In the genomic region with DNA sequence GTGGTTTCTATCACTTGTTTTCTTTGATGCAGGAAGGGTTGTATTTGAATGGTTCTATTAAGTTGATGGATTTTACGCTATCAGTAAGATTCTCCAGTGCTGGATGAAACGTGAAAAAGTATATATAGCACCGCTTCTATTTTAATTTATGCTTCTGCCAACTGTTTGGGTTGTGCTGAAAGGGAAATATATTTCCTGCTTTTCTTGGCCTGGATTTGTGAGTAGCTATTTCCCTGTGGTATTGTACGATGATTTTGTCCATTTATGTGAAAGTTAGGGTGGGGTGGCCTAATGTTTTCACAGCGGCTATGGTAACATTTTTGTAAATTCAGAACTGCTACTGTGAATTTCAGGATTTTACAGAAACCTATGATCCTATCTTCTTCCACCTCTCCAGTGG, we compare ENCODE assay signal across 2 cellular contexts.
TF ChIP-seq lines count a peak whose summit lies in the region.

No MANE protein-coding gene starts in this region.

TF ChIP-seq in liver, 16 proteins besides CTCF, POLR2A, EP300 and RAD21:
- no peak for TF ChIP-seq FOXA2 (IDR thresholded peaks at IDR 0.05)
- TF ChIP-seq HNF4A (conservative IDR thresholded peaks at IDR 0.05): no peak
- no peak for TF ChIP-seq GABPA (IDR thresholded peaks at IDR 0.05 in 1 of 2, conservative IDR thresholded peaks at IDR 0.05 in 1 of 2)
- TF ChIP-seq SP1 (IDR thresholded peaks at IDR 0.05): no peak
- TF ChIP-seq, protein P1, sequence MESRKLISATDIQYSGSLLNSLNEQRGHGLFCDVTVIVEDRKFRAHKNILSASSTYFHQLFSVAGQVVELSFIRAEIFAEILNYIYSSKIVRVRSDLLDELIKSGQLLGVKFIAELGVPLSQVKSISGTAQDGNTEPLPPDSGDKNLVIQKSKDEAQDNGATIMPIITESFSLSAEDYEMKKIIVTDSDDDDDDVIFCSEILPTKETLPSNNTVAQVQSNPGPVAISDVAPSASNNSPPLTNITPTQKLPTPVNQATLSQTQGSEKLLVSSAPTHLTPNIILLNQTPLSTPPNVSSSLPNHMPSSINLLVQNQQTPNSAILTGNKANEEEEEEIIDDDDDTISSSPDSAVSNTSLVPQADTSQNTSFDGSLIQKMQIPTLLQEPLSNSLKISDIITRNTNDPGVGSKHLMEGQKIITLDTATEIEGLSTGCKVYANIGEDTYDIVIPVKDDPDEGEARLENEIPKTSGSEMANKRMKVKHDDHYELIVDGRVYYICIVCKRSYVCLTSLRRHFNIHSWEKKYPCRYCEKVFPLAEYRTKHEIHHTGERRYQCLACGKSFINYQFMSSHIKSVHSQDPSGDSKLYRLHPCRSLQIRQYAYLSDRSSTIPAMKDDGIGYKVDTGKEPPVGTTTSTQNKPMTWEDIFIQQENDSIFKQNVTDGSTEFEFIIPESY (IDR thresholded peaks at IDR 0.05): no peak
- no peak for TF ChIP-seq ATF3 (IDR thresholded peaks at IDR 0.05)
- TF ChIP-seq JUND (IDR thresholded peaks at IDR 0.05): no peak
- no peak for TF ChIP-seq REST (IDR thresholded peaks at IDR 0.05)
- no peak for TF ChIP-seq TAF1 (conservative IDR thresholded peaks at IDR 0.05)

TF ChIP-seq in HepG2, 621 proteins besides CTCF, POLR2A, EP300 and RAD21:
- TF ChIP-seq KDM4B (CRISPR knock-in tag; IDR thresholded peaks at IDR 0.05) (no peak), FOXC1 (CRISPR knock-in tag; IDR thresholded peaks at IDR 0.05; ENCODE audit: borderline replicate concordance) (no peak), ZNF253 (CRISPR knock-in tag; IDR thresholded peaks at IDR 0.05; ENCODE audit: borderline replicate concordance) (no peak), ZNF616 (CRISPR knock-in tag; IDR thresholded peaks at IDR 0.05; ENCODE audit: low read depth) (no peak), ZNF713 (CRISPR knock-in tag; IDR thresholded peaks at IDR 0.05) (no peak), JDP2 (CRISPR knock-in tag; IDR thresholded peaks at IDR 0.05; ENCODE audit: borderline replicate concordance) (no peak), ZNF543 (CRISPR knock-in tag; IDR thresholded peaks at IDR 0.05) (no peak), ZNF10 (CRISPR knock-in tag; IDR thresholded peaks at IDR 0.05; ENCODE audit: borderline replicate concordance, low read depth) (no peak)
- TF ChIP-seq, protein P2, sequence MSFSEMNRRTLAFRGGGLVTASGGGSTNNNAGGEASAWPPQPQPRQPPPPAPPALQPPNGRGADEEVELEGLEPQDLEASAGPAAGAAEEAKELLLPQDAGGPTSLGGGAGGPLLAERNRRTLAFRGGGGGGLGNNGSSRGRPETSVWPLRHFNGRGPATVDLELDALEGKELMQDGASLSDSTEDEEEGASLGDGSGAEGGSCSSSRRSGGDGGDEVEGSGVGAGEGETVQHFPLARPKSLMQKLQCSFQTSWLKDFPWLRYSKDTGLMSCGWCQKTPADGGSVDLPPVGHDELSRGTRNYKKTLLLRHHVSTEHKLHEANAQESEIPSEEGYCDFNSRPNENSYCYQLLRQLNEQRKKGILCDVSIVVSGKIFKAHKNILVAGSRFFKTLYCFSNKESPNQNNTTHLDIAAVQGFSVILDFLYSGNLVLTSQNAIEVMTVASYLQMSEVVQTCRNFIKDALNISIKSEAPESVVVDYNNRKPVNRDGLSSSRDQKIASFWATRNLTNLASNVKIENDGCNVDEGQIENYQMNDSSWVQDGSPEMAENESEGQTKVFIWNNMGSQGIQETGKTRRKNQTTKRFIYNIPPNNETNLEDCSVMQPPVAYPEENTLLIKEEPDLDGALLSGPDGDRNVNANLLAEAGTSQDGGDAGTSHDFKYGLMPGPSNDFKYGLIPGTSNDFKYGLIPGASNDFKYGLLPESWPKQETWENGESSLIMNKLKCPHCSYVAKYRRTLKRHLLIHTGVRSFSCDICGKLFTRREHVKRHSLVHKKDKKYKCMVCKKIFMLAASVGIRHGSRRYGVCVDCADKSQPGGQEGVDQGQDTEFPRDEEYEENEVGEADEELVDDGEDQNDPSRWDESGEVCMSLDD (CRISPR knock-in tag; IDR thresholded peaks at IDR 0.05; ENCODE audit: borderline replicate concordance): no peak
